Comparison of ENCODE assay signal across 22 cellular contexts in the genomic region with DNA sequence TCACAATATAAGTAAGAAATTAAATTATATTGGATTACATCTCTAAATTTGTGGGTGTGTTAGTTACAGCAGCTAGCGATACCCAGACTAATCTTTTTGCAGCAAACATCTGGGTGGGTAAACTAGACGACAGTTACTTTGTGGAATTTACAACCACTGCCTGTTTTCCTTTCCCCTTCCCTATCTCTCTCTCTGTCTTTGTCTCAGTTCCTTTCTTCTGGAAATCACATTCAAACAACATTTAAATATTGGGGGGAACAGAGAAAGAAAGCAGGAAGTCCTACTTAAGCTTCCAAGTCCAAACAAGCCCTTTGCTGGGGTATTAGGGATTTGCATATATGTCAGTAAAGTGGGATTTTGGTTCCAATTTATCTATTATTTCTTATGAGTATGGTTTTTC.
DNase-seq lines count a peak whose midpoint lies in the region; ATAC-seq, FAIRE-seq and TF ChIP-seq lines count a peak whose summit lies in the region.
"Had no signal": no experiment of that assay in that cellular context is flagged by ENCODE, and none has a peak within 500 bp of the region (broad histone marks: within the 10 kb centered on the region; RNA-seq: fewer than 3 reads in every experiment).

No MANE protein-coding gene starts in this region.

- no peaks in the 10 kb centered on the region; the same call in none of the 2 replicates for H3K27me3 ChIP-seq in GM23248 (replicated peaks; ENCODE audit: insufficient read depth)
- H3K27me3 ChIP-seq: BE2C had no signal

- CTCF ChIA-PET in WTC11 (lab: Charles Lee) = no interaction called here

- H3K9me3 Mint-ChIP-seq in WTC11 = peaks cover 28% of the 10 kb centered on the region

- no peaks in the 10 kb centered on the region for H3K9me2 ChIP-seq in GM23248 (ENCODE audit: insufficient read depth)

- H3K36me3 Mint-ChIP-seq in WTC11 = peaks cover 3% of the 10 kb centered on the region; the same call in 1 of the 2 replicates
- H3K36me3 Mint-ChIP-seq: CD4-positive, CD25-positive, alpha-beta regulatory T cell; CD8-positive, alpha-beta memory T cell; IgD-negative memory B cell had no signal

- POLR2A ChIA-PET in WTC11 (lab: Charles Lee) = interaction anchor here (0.9 kb wide), 1 partner anchor 39 kb away, joined by 6 read pairs; no protein-coding TSS in a partner anchor

- no peak for TF ChIP-seq CTCF in WTC11 (IDR thresholded peaks at IDR 0.05)

- no peak overlapping the region; the same call in 1 of the 2 replicates for H3K27ac Mint-ChIP-seq in WTC11
- H3K27ac Mint-ChIP-seq: CD4-positive, CD25-positive, alpha-beta regulatory T cell; CD8-positive, alpha-beta memory T cell; IgD-negative memory B cell had no signal

- H3K79me2 ChIP-seq in GM23248 (ENCODE audit: insufficient read depth) = no peaks in the 10 kb centered on the region

- DNase-seq in NCI-H82 (lab: John Stamatoyannopoulos, UW) (peak; percentile 80), WTC11 (ENCODE audit: low spot score) (no peak), iPS DF 19.7 (ENCODE audit: low read depth, low spot score) (peak; percentile 3), HuH-7.5 (ENCODE audit: low spot score) (no peak), GM12891 (ENCODE audit: insufficient read length, low spot score) (no peak), GM23248 (no peak)
- DNase-seq: ACHN; C1 segment of cervical spinal cord; CD4-positive, CD25-positive, alpha-beta regulatory T cell; CD8-positive, alpha-beta memory T cell; COR-L47; DMS 273 treated with DMSO at 0.1 percent for 48 hours; DND-41; EL; GOT3; H9; KBM-7 had no signal

- no peak overlapping the region for H3K4me3 Mint-ChIP-seq in WTC11
- H3K4me3 Mint-ChIP-seq: CD4-positive, CD25-positive, alpha-beta regulatory T cell; CD8-positive, alpha-beta memory T cell; IgD-negative memory B cell had no signal

- in situ Hi-C loops in GM23248 (cut with MboI) = no loop called here

- H3K4me3 ChIP-seq in GM23248 = no peak overlapping the region

- ATAC-seq in WTC11 = peak; percentile 67

- H3K4me1 Mint-ChIP-seq in WTC11 = peaks cover 39% of the 10 kb centered on the region
- H3K4me1 Mint-ChIP-seq: CD4-positive, CD25-positive, alpha-beta regulatory T cell; CD8-positive, alpha-beta memory T cell; IgD-negative memory B cell had no signal

- H3K4me2 ChIP-seq in GM23248 (ENCODE audit: unreplicated experiment) = no peak overlapping the region

- no peaks in the 10 kb centered on the region; the same call in 1 of the 2 replicates for H3K27me3 Mint-ChIP-seq in WTC11 (ENCODE audit: low read depth)

- 65 to 74% methylated on average over 2 of the region's 2 CpGs for WGBS in GM23248 (ENCODE audit: low coverage in 1 of 2, low lambda C conversion rate in 2 of 2, missing lambda C conversion rate in 2 of 2), 2 experiments

- no peaks in the 10 kb centered on the region for H4K20me1 ChIP-seq in GM23248 (ENCODE audit: insufficient read depth)

- TF ChIP-seq POLR2A in GM12891 (IDR thresholded peaks at IDR 0.05; ENCODE audit: low read depth, low read length) = no peak

- H3K4me1 ChIP-seq in GM23248 (ENCODE audit: insufficient read depth) = no peaks in the 10 kb centered on the region
- H3K4me1 ChIP-seq: BE2C had no signal

- H3F3A ChIP-seq in GM23248 (ENCODE audit: insufficient read depth) = no peaks in the 10 kb centered on the region

- no peaks in the 10 kb centered on the region for H3K9me3 ChIP-seq in GM23248 (ENCODE audit: low read depth)
- H3K9me3 ChIP-seq: BE2C had no signal

- H3K27ac ChIP-seq in GM23248 = no peak overlapping the region

- FAIRE-seq in GM12891 (lab: Jason Lieb, UNC) = no peak
- FAIRE-seq: A204.1, GM12892, GM18507 had no signal

- no peak overlapping the region for H2AFZ ChIP-seq in GM23248

- H3K36me3 ChIP-seq in GM23248 (ENCODE audit: low read depth) = no peaks in the 10 kb centered on the region
- H3K36me3 ChIP-seq: BE2C had no signal

- H3K9ac ChIP-seq in GM23248 = no peak overlapping the region

TF ChIP-seq in WTC11, 78 proteins besides CTCF, POLR2A, EP300 and RAD21:
- TF ChIP-seq OVOL2 (CRISPR knock-in tag; IDR thresholded peaks at IDR 0.05; ENCODE audit: borderline replicate concordance) = no peak
- TF ChIP-seq CBFB (CRISPR knock-in tag; IDR thresholded peaks at IDR 0.05; ENCODE audit: low read depth) = no peak
- TF ChIP-seq IRF2 (CRISPR knock-in tag; IDR thresholded peaks at IDR 0.05; ENCODE audit: borderline replicate concordance, low read depth) = no peak
- no peak for TF ChIP-seq ZNF232 (CRISPR knock-in tag; IDR thresholded peaks at IDR 0.05)
- no peak for TF ChIP-seq PREB (CRISPR knock-in tag; IDR thresholded peaks at IDR 0.05; ENCODE audit: borderline replicate concordance)
- TF ChIP-seq ZNF219 (CRISPR knock-in tag; IDR thresholded peaks at IDR 0.05; ENCODE audit: borderline replicate concordance) = no peak
- no peak for TF ChIP-seq PRRX2 (CRISPR knock-in tag; IDR thresholded peaks at IDR 0.05)
- TF ChIP-seq MYBL2 (CRISPR knock-in tag; IDR thresholded peaks at IDR 0.05) = no peak
- TF ChIP-seq TCF7 (CRISPR knock-in tag; IDR thresholded peaks at IDR 0.05; ENCODE audit: low read depth) = no peak
- no peak for TF ChIP-seq ZNF317 (CRISPR knock-in tag; IDR thresholded peaks at IDR 0.05; ENCODE audit: borderline replicate concordance, low read depth)
- TF ChIP-seq ZBTB21 (CRISPR knock-in tag; IDR thresholded peaks at IDR 0.05; ENCODE audit: borderline replicate concordance) = no peak
- TF ChIP-seq TEAD1 (CRISPR knock-in tag; IDR thresholded peaks at IDR 0.05) = no peak
- no peak for TF ChIP-seq ETV6 (CRISPR knock-in tag; IDR thresholded peaks at IDR 0.05)
- TF ChIP-seq FOXJ3 (CRISPR knock-in tag; IDR thresholded peaks at IDR 0.05; ENCODE audit: borderline replicate concordance) = no peak
- TF ChIP-seq E2F4 (CRISPR knock-in tag; IDR thresholded peaks at IDR 0.05; ENCODE audit: borderline replicate concordance, low read depth) = no peak
- no peak for TF ChIP-seq NFE2L1 (CRISPR knock-in tag; IDR thresholded peaks at IDR 0.05)

TF ChIP-seq in GM12891, 5 proteins besides CTCF, POLR2A, EP300 and RAD21:
- TF ChIP-seq TAF1 (IDR thresholded peaks at IDR 0.05; ENCODE audit: low read depth, low read length) (no peak), POU2F2 (IDR thresholded peaks at IDR 0.05; ENCODE audit: low read depth, low read length) (no peak), SPI1 (IDR thresholded peaks at IDR 0.05; ENCODE audit: low read depth, low read length) (no peak), PAX5 (IDR thresholded peaks at IDR 0.05; ENCODE audit: insufficient read depth, low read length, severe bottlenecking) (no peak)

Comparison
In these comparisons a context has a peak if more than half of its experiments do, and no peak if none do; other contexts are left out.
1. DNase-seq: peak in NCI-H82 (single experiment) and iPS DF 19.7 (single experiment); none in WTC11 (single experiment), HuH-7.5 (single experiment), GM12891 (single experiment) and GM23248 (single experiment).